Comparison of ENCODE assay signal across 1 cellular context in the genomic region with DNA sequence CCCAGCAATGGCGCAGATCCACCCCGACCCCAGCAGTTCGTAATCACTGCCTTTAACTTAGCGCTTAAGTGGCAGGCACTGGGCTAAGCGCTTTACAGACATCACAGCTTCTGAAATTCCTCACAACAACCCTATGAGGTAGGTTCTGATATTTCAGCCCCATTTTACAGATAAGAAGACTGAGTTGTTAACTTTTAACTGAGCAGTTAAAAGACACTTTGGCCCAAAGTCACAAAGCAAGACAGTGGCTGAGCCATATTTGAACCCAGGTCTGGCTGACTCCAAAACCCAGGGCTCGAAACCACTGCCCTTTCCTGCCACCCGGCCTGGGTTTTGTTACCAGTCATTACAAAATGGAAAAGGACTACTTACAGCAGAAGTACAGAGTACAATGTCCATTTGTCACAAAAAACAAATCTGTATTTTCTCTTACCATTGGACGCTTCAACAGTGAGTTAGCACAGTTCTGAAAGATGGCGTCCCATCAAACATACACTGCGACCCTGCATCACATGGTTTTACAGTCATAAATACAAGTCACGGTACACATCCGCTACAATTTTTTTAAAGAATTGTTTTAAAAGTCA.
TF ChIP-seq lines count a peak whose summit lies in the region.

No MANE protein-coding gene starts in this region.

TF ChIP-seq in HepG2, 621 proteins besides CTCF, POLR2A, EP300 and RAD21:
- 0 out of 2 replicates have a peak, but pooled peaks have one; percentile 52 for TF ChIP-seq MBD4 (IDR thresholded peaks at IDR 0.05; ENCODE audit: borderline replicate concordance, low read length)
- TF ChIP-seq, protein P1, sequence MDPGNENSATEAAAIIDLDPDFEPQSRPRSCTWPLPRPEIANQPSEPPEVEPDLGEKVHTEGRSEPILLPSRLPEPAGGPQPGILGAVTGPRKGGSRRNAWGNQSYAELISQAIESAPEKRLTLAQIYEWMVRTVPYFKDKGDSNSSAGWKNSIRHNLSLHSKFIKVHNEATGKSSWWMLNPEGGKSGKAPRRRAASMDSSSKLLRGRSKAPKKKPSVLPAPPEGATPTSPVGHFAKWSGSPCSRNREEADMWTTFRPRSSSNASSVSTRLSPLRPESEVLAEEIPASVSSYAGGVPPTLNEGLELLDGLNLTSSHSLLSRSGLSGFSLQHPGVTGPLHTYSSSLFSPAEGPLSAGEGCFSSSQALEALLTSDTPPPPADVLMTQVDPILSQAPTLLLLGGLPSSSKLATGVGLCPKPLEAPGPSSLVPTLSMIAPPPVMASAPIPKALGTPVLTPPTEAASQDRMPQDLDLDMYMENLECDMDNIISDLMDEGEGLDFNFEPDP (CRISPR knock-in tag; conservative IDR thresholded peaks at IDR 0.05) = 0 out of 2 replicates have a peak, but pooled peaks have one; percentile 34
- peak; percentile 86 for TF ChIP-seq ZNF629 (CRISPR knock-in tag; conservative IDR thresholded peaks at IDR 0.05)
- TF ChIP-seq, protein P2, sequence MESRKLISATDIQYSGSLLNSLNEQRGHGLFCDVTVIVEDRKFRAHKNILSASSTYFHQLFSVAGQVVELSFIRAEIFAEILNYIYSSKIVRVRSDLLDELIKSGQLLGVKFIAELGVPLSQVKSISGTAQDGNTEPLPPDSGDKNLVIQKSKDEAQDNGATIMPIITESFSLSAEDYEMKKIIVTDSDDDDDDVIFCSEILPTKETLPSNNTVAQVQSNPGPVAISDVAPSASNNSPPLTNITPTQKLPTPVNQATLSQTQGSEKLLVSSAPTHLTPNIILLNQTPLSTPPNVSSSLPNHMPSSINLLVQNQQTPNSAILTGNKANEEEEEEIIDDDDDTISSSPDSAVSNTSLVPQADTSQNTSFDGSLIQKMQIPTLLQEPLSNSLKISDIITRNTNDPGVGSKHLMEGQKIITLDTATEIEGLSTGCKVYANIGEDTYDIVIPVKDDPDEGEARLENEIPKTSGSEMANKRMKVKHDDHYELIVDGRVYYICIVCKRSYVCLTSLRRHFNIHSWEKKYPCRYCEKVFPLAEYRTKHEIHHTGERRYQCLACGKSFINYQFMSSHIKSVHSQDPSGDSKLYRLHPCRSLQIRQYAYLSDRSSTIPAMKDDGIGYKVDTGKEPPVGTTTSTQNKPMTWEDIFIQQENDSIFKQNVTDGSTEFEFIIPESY (CRISPR knock-in tag; IDR thresholded peaks at IDR 0.05) = peak; percentile 32; the same call in 1 of the 2 replicates
- peak; percentile 18; the same call in 1 of the 2 replicates for TF ChIP-seq POLR2AphosphoS5 (IDR thresholded peaks at IDR 0.05; ENCODE audit: low read depth, low read length)
- no peak for TF ChIP-seq MAZ (IDR thresholded peaks at IDR 0.05; ENCODE audit: borderline replicate concordance, low read depth, low read length)
- no peak for TF ChIP-seq MAZ (CRISPR knock-in tag; IDR thresholded peaks at IDR 0.05; ENCODE audit: low read depth)
